20 cellular contexts compared by ENCODE assay signal in the genomic region with DNA sequence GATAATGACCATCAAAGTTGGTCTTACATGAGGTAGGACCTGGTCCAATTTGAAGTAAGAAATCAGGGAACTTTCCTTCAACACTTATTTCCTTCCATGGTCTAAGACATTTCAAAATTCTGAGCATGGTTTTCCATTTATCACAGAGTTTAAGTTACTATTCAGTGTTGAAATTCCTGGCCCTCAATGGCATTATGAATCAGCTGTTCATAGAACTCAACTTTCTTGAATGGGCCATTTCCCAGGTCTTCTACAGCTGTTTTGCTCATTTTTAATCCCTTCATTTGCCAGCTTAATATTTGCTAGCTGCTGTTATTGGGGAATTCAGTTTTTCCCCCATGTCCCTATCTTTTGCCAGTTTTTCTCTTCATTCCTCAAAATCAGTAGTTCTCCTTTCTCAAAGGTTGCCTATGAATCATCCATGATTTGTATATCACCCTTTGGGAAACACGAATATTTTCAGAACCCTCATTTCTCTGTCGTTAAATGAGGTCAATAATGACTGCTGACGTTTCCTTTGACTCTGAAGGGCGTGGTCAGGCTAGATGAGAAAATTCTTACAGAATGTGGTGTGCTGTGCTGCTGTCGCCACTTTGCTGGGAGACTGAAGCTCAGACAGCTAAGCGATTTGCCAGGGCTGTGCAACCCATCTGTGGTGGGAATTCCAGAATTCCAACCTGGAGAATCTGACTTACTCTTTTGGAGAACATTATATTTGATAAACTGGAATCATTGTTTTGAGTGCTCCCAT.
DNase-seq lines count a peak whose midpoint lies in the region; TF ChIP-seq lines count a peak whose summit lies in the region.
"Had no signal": no experiment of that assay in that cellular context is flagged by ENCODE, and none has a peak within 500 bp of the region (broad histone marks: within the 10 kb centered on the region; RNA-seq: fewer than 3 reads in every experiment).

No MANE protein-coding gene starts in this region.

- in situ Hi-C loops in mammary epithelial cell (cut with MboI; ENCODE audit: low sequenced_read_pairs in 2 of 2): no loop called here

- H3K27ac ChIP-seq in mammary epithelial cell (ENCODE audit: insufficient read depth, low read depth, low read length): no peak overlapping the region
- H3K27ac ChIP-seq in breast epithelium: no peak overlapping the region
- H3K27ac ChIP-seq in smooth muscle cell (ENCODE audit: low read depth): peak overlapping the region; percentile 74
- H3K27ac ChIP-seq: 22Rv1, SJSA1, spleen, thyroid gland had no signal

- H3K27me3 ChIP-seq in mammary epithelial cell (ENCODE audit: insufficient read depth, low read length) (no peaks in the 10 kb centered on the region), breast epithelium (no peaks in the 10 kb centered on the region), smooth muscle cell (ENCODE audit: low read depth) (no peaks in the 10 kb centered on the region)
- H3K27me3 ChIP-seq: SJSA1, spleen, thyroid gland had no signal

- H3K79me2 ChIP-seq in mammary epithelial cell (ENCODE audit: insufficient read depth, low read length): no peaks in the 10 kb centered on the region
- no peaks in the 10 kb centered on the region for H3K79me2 ChIP-seq in smooth muscle cell (ENCODE audit: low read depth)

- no peaks in the 10 kb centered on the region for H3F3A ChIP-seq in smooth muscle cell (ENCODE audit: low read depth)

- H3K4me2 ChIP-seq in mammary epithelial cell (ENCODE audit: insufficient read depth, low read depth, low read length) (no peak overlapping the region), smooth muscle cell (no peak overlapping the region)
- H3K4me2 ChIP-seq: GM23338 had no signal

- BruUV-seq in mammary epithelial cell (replicated peaks; lab: Mats Ljungman, UMichigan): no TSS peak

- dilution Hi-C loops in mammary epithelial cell (cut with HindIII; ENCODE audit: low sequenced_read_pairs): no loop called here

- intact Hi-C loops in mammary epithelial cell (cut with micrococcal nuclease): no loop called here
- intact Hi-C loops in breast epithelium (cut with DNase I; ENCODE audit: low total_unique reads): no loop called here

- CTCF ChIA-PET in mammary epithelial cell (lab: Charles Lee; ENCODE audit: low non-redundant PET): no interaction called here

- TF ChIP-seq POLR2A in breast epithelium (IDR thresholded peaks at IDR 0.05): no peak

- H3K4me3 ChIP-seq in mammary epithelial cell (replicated peaks in 1 of 3; ENCODE audit: insufficient read depth in 1 of 3, low read depth in 2 of 3, low read length in 3 of 3): no peak overlapping the region
- no peak overlapping the region for H3K4me3 ChIP-seq in breast epithelium
- no peak overlapping the region for H3K4me3 ChIP-seq in fibroblast of villous mesenchyme (ENCODE audit: low read depth, low read length)
- no peak overlapping the region for H3K4me3 ChIP-seq in smooth muscle cell
- H3K4me3 ChIP-seq: GM23338, SJSA1, spleen, thyroid gland had no signal

- DNase-seq in mammary epithelial cell (peak; percentile 29), breast epithelium (ENCODE audit: low spot score in 2 of 2) (no peak), amniotic epithelial cell (ENCODE audit: low read depth) (peak; percentile 70), fibroblast of villous mesenchyme (ENCODE audit: low read depth) (peak; percentile 49), smooth muscle cell (lab: John Stamatoyannopoulos, UW; ENCODE audit: unreplicated experiment) (no peak), activated T-cell treated with anti-CD3 and anti-CD28 coated beads for 4 hours (no peak), dedifferentiated amniotic fluid mesenchymal stem cell (ENCODE audit: extremely low spot score) (no peak)
- no peak for DNase-seq in stimulated activated CD4-positive, alpha-beta T cell treated with anti-CD3 and anti-CD28 coated beads, Interleukin-15, amount 100 ng/mL, for 24 hours
- DNase-seq: activated CD4-positive, alpha-beta T cell treated with anti-CD3 and anti-CD28 coated beads, Interleukin-2, amount 10 ng/mL, durations not matched to agents 24 days and 14 days; DND-41; naive B cell; NCI-H510A; nucleus accumbens; spleen; stimulated activated CD4-positive, alpha-beta T cell treated with anti-CD3 and anti-CD28 coated beads, Interleukin-4, amount 100 ng/mL, for 24 hours; stimulated activated naive CD4-positive, alpha-beta T cell treated with Interleukin-2 at 50 U/mL for 16 hours; thyroid gland had no signal

- H4K20me1 ChIP-seq in mammary epithelial cell (ENCODE audit: insufficient read depth, low read length) (no peaks in the 10 kb centered on the region), smooth muscle cell (ENCODE audit: low read depth) (no peaks in the 10 kb centered on the region)

- TF ChIP-seq CTCF in mammary epithelial cell (conservative IDR thresholded peaks at IDR 0.05 in 1 of 2, IDR thresholded peaks at IDR 0.05 in 1 of 2; ENCODE audit: extremely low read depth in 1 of 2, insufficient read depth in 1 of 2, low read depth in 1 of 2, low read length in 2 of 2) (no peak), breast epithelium (IDR thresholded peaks at IDR 0.05) (no peak), fibroblast of villous mesenchyme (IDR thresholded peaks at IDR 0.05; ENCODE audit: insufficient read depth, low read depth, low read length) (no peak), smooth muscle cell (IDR thresholded peaks at IDR 0.05; ENCODE audit: borderline replicate concordance, insufficient read depth, poor library complexity, severe bottlenecking) (no peak)

- H3K36me3 ChIP-seq in mammary epithelial cell (ENCODE audit: insufficient read depth, low read length): no peaks in the 10 kb centered on the region
- no peaks in the 10 kb centered on the region for H3K36me3 ChIP-seq in breast epithelium
- H3K36me3 ChIP-seq in smooth muscle cell (ENCODE audit: low read depth): no peaks in the 10 kb centered on the region
- H3K36me3 ChIP-seq: SJSA1, spleen, thyroid gland had no signal

- H3K9ac ChIP-seq in mammary epithelial cell (ENCODE audit: insufficient read depth, low read length) (no peak overlapping the region), smooth muscle cell (ENCODE audit: low read depth) (peak overlapping the region; percentile 48)

- H3K9me3 ChIP-seq in mammary epithelial cell (replicated peaks; ENCODE audit: insufficient read depth, low read length): no peaks in the 10 kb centered on the region
- H3K9me3 ChIP-seq in breast epithelium: no peaks in the 10 kb centered on the region
- no peaks in the 10 kb centered on the region for H3K9me3 ChIP-seq in smooth muscle cell (replicated peaks; ENCODE audit: low read depth)
- H3K9me3 ChIP-seq: SJSA1, thyroid gland had no signal

- H2AFZ ChIP-seq in mammary epithelial cell (ENCODE audit: low read depth, low read length) (no peak overlapping the region), smooth muscle cell (ENCODE audit: low read depth) (no peak overlapping the region)
- H2AFZ ChIP-seq: GM23338 had no signal

- 91% methylated on average over 5 of the region's 6 CpGs for WGBS in mammary epithelial cell (ENCODE audit: low coverage, missing lambda C conversion rate)
- 48% methylated on average over 6 of the region's 6 CpGs for WGBS in smooth muscle cell (ENCODE audit: low lambda C conversion rate)

- H3K4me1 ChIP-seq in mammary epithelial cell (ENCODE audit: insufficient read depth, low read length): peaks cover 14% of the 10 kb centered on the region
- no peaks in the 10 kb centered on the region for H3K4me1 ChIP-seq in breast epithelium
- H3K4me1 ChIP-seq in smooth muscle cell (ENCODE audit: low read depth): no peaks in the 10 kb centered on the region
- H3K4me1 ChIP-seq: SJSA1, spleen, thyroid gland had no signal

Comparison
In these comparisons a context has a peak if more than half of its experiments do, and no peak if none do; other contexts are left out.
1. DNase-seq: peak in mammary epithelial cell (single experiment), amniotic epithelial cell (single experiment) and fibroblast of villous mesenchyme (single experiment); none in breast epithelium (0 of 2), smooth muscle cell (single experiment), stimulated activated CD4-positive, alpha-beta T cell treated with anti-CD3 and anti-CD28 coated beads, Interleukin-15, amount 100 ng/mL, for 24 hours (single experiment), activated T-cell treated with anti-CD3 and anti-CD28 coated beads for 4 hours (single experiment) and dedifferentiated amniotic fluid mesenchymal stem cell (single experiment).